ENCODE assay signal across 10 cellular contexts in genomic region chr5:138143592-138143991, GRCh38. TPM values are rescaled to one million over a fixed set of nuclear protein-coding genes. Genes with fewer than 3 reads are reported as not detected.
"Had no signal": no experiment of that assay in that cellular context is flagged by ENCODE, and none has a peak within 500 bp of the region (broad histone marks: within the 10 kb centered on the region; RNA-seq: fewer than 3 reads in every experiment).

No MANE protein-coding gene starts in this region.

RNA-seq across cellular contexts. Expression of gene NME5, which starts 4.4 kb away (rescaled TPM):
- total RNA-seq: MCF 10A, OCI-LY7, SJCRH30, T-cell had no signal

RNA-seq across cellular contexts. Expression of gene WNT8A, which starts 59.8 kb away (rescaled TPM):
- total RNA-seq: LHCN-M2, MCF 10A, NCI-H460, OCI-LY7, PC-9, Right ventricle myocardium inferior, RPMI7951, SJCRH30, SK-MEL-5, T-cell had no signal
